Comparison of ENCODE assay signal across 10 cellular contexts in genomic region chr15:90680371-90680935, GRCh38. TPM values are rescaled to one million over a fixed set of nuclear protein-coding genes. Genes with fewer than 3 reads are reported as not detected.
DNase-seq lines count a peak whose midpoint lies in the region; ATAC-seq and TF ChIP-seq lines count a peak whose summit lies in the region.
"Had no signal": no experiment of that assay in that cellular context is flagged by ENCODE, and none has a peak within 500 bp of the region (broad histone marks: within the 10 kb centered on the region; RNA-seq: fewer than 3 reads in every experiment).

No MANE protein-coding gene starts in this region.

- no peaks in the 10 kb centered on the region for H3K27me3 ChIP-seq in brain microvascular endothelial cell (replicated peaks)

- in situ Hi-C loops in brain microvascular endothelial cell (cut with HindIII; ENCODE audit: low pct_ligation_motif_present, low sequenced_read_pairs), result no loop called here

- TF ChIP-seq CTCF in HFF-Myc (IDR thresholded peaks at IDR 0.05; ENCODE audit: low read depth, low read length, missing control alignments) (no peak), brain microvascular endothelial cell (IDR thresholded peaks at IDR 0.05; ENCODE audit: low read depth, low read length, missing control alignments) (no peak)

- no peaks in the 10 kb centered on the region for H3K36me3 ChIP-seq in brain microvascular endothelial cell (replicated peaks)

- intact Hi-C loops in posterior vena cava (cut with DNase I), result no loop called here

- H3K4me3 ChIP-seq in HFF-Myc (replicated peaks; ENCODE audit: low read depth, low read length) (no peak overlapping the region), brain microvascular endothelial cell (ENCODE audit: low read depth, low read length) (no peak overlapping the region)

- peak; percentile 86 for DNase-seq in A172 (ENCODE audit: low spot score)
- peak; percentile 92 for DNase-seq in HFF-Myc (ENCODE audit: extremely low read depth, low read depth)
- peak; percentile 78 for DNase-seq in brain microvascular endothelial cell
- peak; percentile 28 for DNase-seq in kidney glomerular epithelial cell (lab: John Stamatoyannopoulos, UW)
- no peak for DNase-seq in NCI-H2081 (lab: John Stamatoyannopoulos, UW)
- DNase-seq in mesenteric fat pad (ENCODE audit: low spot score), result no peak
- DNase-seq in posterior vena cava (ENCODE audit: low spot score), result no peak
- DNase-seq: activated CD4-positive, alpha-beta T cell treated with anti-CD3 and anti-CD28 coated beads, Interleukin-2, amount 50 U/mL, for 48 hours; Calu3 had no signal

- H3K27ac ChIP-seq in brain microvascular endothelial cell, result peak overlapping the region; percentile 79

- ATAC-seq in GM21423 (IDR thresholded peaks at IDR 0.05; ENCODE audit: unreplicated experiment), result no peak

RNA-seq across cellular contexts. Expression of gene BLM, which starts 36.7 kb away (rescaled TPM):
- total RNA-seq in A172 (2014; rRNA removed; shearing (Covaris generic)), result 16.6 and 18.1 TPM in 2 replicates
- total RNA-seq in mesenteric fat pad (1.8 TPM), posterior vena cava (1 to 10 TPM in 1 of 2 donors, under 1 TPM in 1; 1.00 to 3.1 TPM)

Comparison
In these comparisons a context has a peak if more than half of its experiments do, and no peak if none do; other contexts are left out.
1. DNase-seq: peak in A172 (single experiment), HFF-Myc (single experiment), brain microvascular endothelial cell (single experiment) and kidney glomerular epithelial cell (single experiment); none in NCI-H2081 (0 of 2), mesenteric fat pad (single experiment) and posterior vena cava (single experiment).